In the genomic region with DNA sequence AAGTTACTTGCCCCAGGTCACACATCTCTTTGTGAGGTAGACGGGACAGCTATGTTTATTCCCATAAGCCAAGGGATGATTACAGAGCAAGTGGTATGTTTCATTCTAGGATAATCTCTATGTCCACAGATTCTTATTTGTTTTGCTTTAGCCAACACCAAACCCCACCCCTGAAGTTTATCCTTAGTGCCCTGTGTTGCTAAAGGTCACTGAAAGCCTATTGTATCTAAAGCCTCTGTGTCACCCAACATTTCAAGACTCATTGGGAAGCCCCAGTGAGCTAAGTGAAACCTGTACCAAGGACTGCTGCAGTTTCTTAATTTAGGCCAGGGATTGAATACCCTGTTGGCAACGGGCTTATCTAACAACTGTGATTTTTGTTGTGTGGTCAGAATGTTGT, we compare ENCODE assay signal across 18 cellular contexts.
DNase-seq lines count a peak whose midpoint lies in the region; ATAC-seq and TF ChIP-seq lines count a peak whose summit lies in the region.
"Had no signal": no experiment of that assay in that cellular context is flagged by ENCODE, and none has a peak within 500 bp of the region (broad histone marks: within the 10 kb centered on the region; RNA-seq: fewer than 3 reads in every experiment).

No MANE protein-coding gene starts in this region.

- no peaks in the 10 kb centered on the region for H3K9me2 ChIP-seq in hepatocyte (replicated peaks; ENCODE audit: insufficient read depth)

- H3K4me2 ChIP-seq in hepatocyte (no peak overlapping the region), trophoblast cell (ENCODE audit: low read length) (no peak overlapping the region)

- no peak overlapping the region for H3K9ac ChIP-seq in trophoblast cell (ENCODE audit: low read length)

- ATAC-seq in GM18868 (IDR thresholded peaks at IDR 0.05; ENCODE audit: unreplicated experiment): peak; percentile 61
- ATAC-seq in HG03025 (IDR thresholded peaks at IDR 0.05; ENCODE audit: low FRiP score, unreplicated experiment): no peak
- ATAC-seq: PC-3 had no signal

- H3K27ac Mint-ChIP-seq in progenitor cell of endocrine pancreas: peak overlapping the region; percentile 93
- H3K27ac Mint-ChIP-seq: CD4-positive, alpha-beta T cell; HFFc6 had no signal

- H3K27ac ChIP-seq in hepatocyte: peak overlapping the region; percentile 21
- no peak overlapping the region for H3K27ac ChIP-seq in trophoblast cell (ENCODE audit: low read depth, low read length)

- H3K4ac ChIP-seq in trophoblast cell (ENCODE audit: low read depth, low read length): no peak overlapping the region

- no peaks in the 10 kb centered on the region for H3K79me1 ChIP-seq in trophoblast cell (ENCODE audit: low read length)

- H2AK5ac ChIP-seq in trophoblast cell (ENCODE audit: low read length): no peak overlapping the region

- H3K9me3 ChIP-seq in hepatocyte (ENCODE audit: low read depth): no peaks in the 10 kb centered on the region
- H3K9me3 ChIP-seq in trophoblast cell (ENCODE audit: insufficient read depth, low read depth, low read length): no peaks in the 10 kb centered on the region

- no peak overlapping the region for H3K14ac ChIP-seq in trophoblast cell (ENCODE audit: low read length)

- no peaks in the 10 kb centered on the region for H3K27me3 Mint-ChIP-seq in progenitor cell of endocrine pancreas

- H3K27me3 ChIP-seq in hepatocyte (no peaks in the 10 kb centered on the region), trophoblast cell (ENCODE audit: insufficient read depth, low read length) (no peaks in the 10 kb centered on the region)

- H3K36me3 ChIP-seq in hepatocyte (replicated peaks; ENCODE audit: insufficient read depth, low read depth) (no peaks in the 10 kb centered on the region), trophoblast cell (ENCODE audit: control insufficient read depth in 1 of 2, insufficient read depth in 2 of 2, low read length in 2 of 2) (peaks cover 18 to 40% of the 10 kb centered on the region in 2 experiments)

- H4K12ac ChIP-seq in trophoblast cell (ENCODE audit: low read depth, low read length): no peak overlapping the region

- H2BK120ac ChIP-seq in trophoblast cell (ENCODE audit: insufficient read depth, low read length, poor library complexity): no peak overlapping the region

- peaks cover 18% of the 10 kb centered on the region for H3K4me1 Mint-ChIP-seq in progenitor cell of endocrine pancreas (ENCODE audit: low read depth)

- DNase-seq in NCI-H2227 (lab: John Stamatoyannopoulos, UW; ENCODE audit: unreplicated experiment): peak; percentile 55
- DNase-seq in hepatocyte (ENCODE audit: low spot score): peak; percentile 32
- no peak for DNase-seq in progenitor cell of endocrine pancreas (ENCODE audit: low spot score, unreplicated experiment)
- no peak for DNase-seq in trophoblast cell
- DNase-seq in ureter (ENCODE audit: low spot score): no peak
- no peak for DNase-seq in NCI-H2196 treated with DMSO at 0.1 percent for 48 hours (lab: John Stamatoyannopoulos, UW; ENCODE audit: unreplicated experiment)
- DNase-seq: CD4-positive, alpha-beta T cell; DMS79 treated with DMSO at 0.1 percent for 48 hours; HFFc6; Kasumi-1; NCI-H1105 treated with DMSO at 0.1 percent for 48 hours; NCI-H1694 treated with DMSO at 0.1 percent for 48 hours; NCI-H446; NCI-H748 treated with DMSO at 0.1 percent for 48 hours had no signal

- 48% methylated on average over 2 of the region's 2 CpGs for WGBS in hepatocyte (ENCODE audit: low lambda C conversion rate, missing lambda C conversion rate)
- no CpG with 5 or more reads among the region's 2 CpGs for WGBS in trophoblast cell (ENCODE audit: extremely low coverage, insufficient coverage, insufficient read length)

- no peak overlapping the region for H3K18ac ChIP-seq in trophoblast cell (ENCODE audit: low read length)

- H2BK5ac ChIP-seq in trophoblast cell (ENCODE audit: low read depth, low read length, poor library complexity): no peak overlapping the region

- H4K91ac ChIP-seq in trophoblast cell (ENCODE audit: low read depth, low read length): no peak overlapping the region

- no peak overlapping the region for H3K23ac ChIP-seq in trophoblast cell (ENCODE audit: low read length)

- peaks cover 34% of the 10 kb centered on the region for H3K36me3 Mint-ChIP-seq in progenitor cell of endocrine pancreas (ENCODE audit: insufficient read depth)

- H3K9me3 Mint-ChIP-seq in progenitor cell of endocrine pancreas (ENCODE audit: low read depth): no peaks in the 10 kb centered on the region
- H3K9me3 Mint-ChIP-seq: CD4-positive, alpha-beta T cell; HFFc6 had no signal

- TF ChIP-seq CTCF in hepatocyte (IDR thresholded peaks at IDR 0.05; ENCODE audit: poor library complexity) (no peak), progenitor cell of endocrine pancreas (IDR thresholded peaks at IDR 0.05; ENCODE audit: unreplicated experiment) (no peak)

- H3K4me1 ChIP-seq in hepatocyte (ENCODE audit: insufficient read depth) (peaks cover 13% of the 10 kb centered on the region), trophoblast cell (ENCODE audit: control insufficient read depth in 1 of 2, insufficient read depth in 2 of 2, low read length in 2 of 2) (no peaks in the 10 kb centered on the region)

- H3K79me2 ChIP-seq in hepatocyte: no peaks in the 10 kb centered on the region
- H3K79me2 ChIP-seq in trophoblast cell (ENCODE audit: control insufficient read depth, insufficient read depth, low read length, poor library complexity): no peaks in the 10 kb centered on the region

- H2AFZ ChIP-seq in hepatocyte (no peak overlapping the region), trophoblast cell (ENCODE audit: insufficient read depth, low read length, poor library complexity) (no peak overlapping the region)

- H4K8ac ChIP-seq in trophoblast cell (ENCODE audit: low read depth, low read length): no peak overlapping the region

- no peak overlapping the region for H2BK12ac ChIP-seq in trophoblast cell (ENCODE audit: low read length)

- H3K4me3 Mint-ChIP-seq in progenitor cell of endocrine pancreas (ENCODE audit: low read depth): no peak overlapping the region
- H3K4me3 Mint-ChIP-seq: CD4-positive, alpha-beta T cell; HFFc6; IgD-negative memory B cell had no signal

- H4K20me1 ChIP-seq in hepatocyte (ENCODE audit: insufficient read depth, poor library complexity, severe bottlenecking): no peaks in the 10 kb centered on the region

- no peak overlapping the region for H3K4me3 ChIP-seq in hepatocyte
- H3K4me3 ChIP-seq in trophoblast cell (ENCODE audit: low read depth, low read length): no peak overlapping the region

Comparison
In these comparisons a context has a peak if more than half of its experiments do, and no peak if none do; other contexts are left out.
1. DNase-seq: peak in NCI-H2227 (single experiment) and hepatocyte (single experiment); none in progenitor cell of endocrine pancreas (single experiment), trophoblast cell (0 of 2), ureter (single experiment) and NCI-H2196 treated with DMSO at 0.1 percent for 48 hours (single experiment).